ENCODE assay signal across 9 cellular contexts in the genomic region with DNA sequence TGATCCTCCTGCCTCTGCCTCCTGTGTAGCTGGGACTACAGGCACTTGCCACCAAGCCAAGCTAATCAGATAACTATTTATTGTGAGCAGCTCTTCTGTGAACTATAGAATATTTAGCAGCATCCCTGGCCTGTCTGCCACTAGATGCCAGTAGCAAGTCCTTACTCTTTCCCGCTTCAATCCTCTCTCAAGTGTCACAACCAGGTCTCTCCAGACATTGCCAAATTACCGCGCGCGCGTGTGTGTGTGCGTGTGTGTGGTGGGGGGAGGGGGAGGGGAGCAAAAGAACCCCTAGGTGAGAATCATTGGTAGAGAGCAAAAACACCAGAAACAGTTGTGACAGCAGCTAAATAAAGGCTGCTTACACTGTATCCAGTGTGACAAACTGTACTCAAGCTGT. TPM values are rescaled to one million over a fixed set of nuclear protein-coding genes. Genes with fewer than 3 reads are reported as not detected.
DNase-seq lines count a peak whose midpoint lies in the region; ATAC-seq, FAIRE-seq and TF ChIP-seq lines count a peak whose summit lies in the region.
"Had no signal": no experiment of that assay in that cellular context is flagged by ENCODE, and none has a peak within 500 bp of the region (broad histone marks: within the 10 kb centered on the region; RNA-seq: fewer than 3 reads in every experiment).

No MANE protein-coding gene starts in this region.

- CTCF ChIA-PET in A549 (lab: Yijun Ruan, JAX), result interaction anchor here (0.6 to 2.4 kb wide), 13 partner anchors 9 to 252 kb away, joined by 3 to 8 read pairs (median 4); partner anchors contain the start of gene PPP2R5E

- no peak for FAIRE-seq in A549 (lab: Jason Lieb, UNC)

- TF ChIP-seq POLR2A in A549 (IDR thresholded peaks at IDR 0.05; ENCODE audit: low read length), result no peak

- POLR2A ChIA-PET in A549 (lab: Yijun Ruan, JAX), result interaction anchor here (0.7 to 1.1 kb wide), 2 partner anchors 12 to 277 kb away, joined by 4 to 10 read pairs; no protein-coding TSS in a partner anchor

- intact Hi-C loops in heart right ventricle (cut with DNase I) (loop anchor here in 1 of 10 donors (10.0 kb wide), 1 partner anchor 58 kb away; no protein-coding TSS in a partner anchor), dorsolateral prefrontal cortex (cut with DNase I) (no loop called here)

- peak; percentile 26; the same call in 2 of the 3 replicates for TF ChIP-seq CTCF in A549 (IDR thresholded peaks at IDR 0.05)
- TF ChIP-seq CTCF in SU-DHL-6 (IDR thresholded peaks at IDR 0.05; ENCODE audit: insufficient read depth, low read length, poor library complexity, severe bottlenecking), result peak; percentile 24
- TF ChIP-seq CTCF in heart right ventricle (IDR thresholded peaks at IDR 0.05), result peak in 4 of 9 donors; percentile 16 to 39 (median 29)
- TF ChIP-seq CTCF in dorsolateral prefrontal cortex (IDR thresholded peaks at IDR 0.05 in 54 of 56, conservative IDR thresholded peaks at IDR 0.05 in 2 of 56; ENCODE audit: low read depth in 1 of 56, partially characterized antibody in 56 of 56), result peak in 4 of 56 donors; percentile 6 to 16 (median 10)

- H3K27ac ChIP-seq in A549, result peak overlapping the region in 1 of 2 experiments; percentile 25; a peak in 1 of 6 replicates
- peak overlapping the region; percentile 51 for H3K27ac ChIP-seq in SU-DHL-6 (ENCODE audit: low read depth, low read length)
- H3K27ac ChIP-seq in heart right ventricle, result peak overlapping the region in 1 of 10 donors; percentile 36
- H3K27ac ChIP-seq in dorsolateral prefrontal cortex, result no peak overlapping the region

- 64% methylated on average over 5 of the region's 7 CpGs for WGBS in A549 (ENCODE audit: missing lambda C conversion rate)
- 41 to 53% methylated on average over 7 of the region's 7 CpGs for WGBS in heart right ventricle, 2 donors

- peaks cover 29% of the 10 kb centered on the region for H3K4me1 ChIP-seq in A549
- H3K4me1 ChIP-seq in heart right ventricle, result peaks cover 0 to 67% (median 41%) of the 10 kb centered on the region in 9 donors

- peaks cover 14% of the 10 kb centered on the region for H3F3A ChIP-seq in SU-DHL-6 (ENCODE audit: insufficient read depth)

- H3K4me2 ChIP-seq in A549 (no peak overlapping the region), SU-DHL-6 (ENCODE audit: low read depth, low read length, poor library complexity, severe bottlenecking) (no peak overlapping the region)

- H3K9me3 ChIP-seq in A549, result no peaks in the 10 kb centered on the region
- no peaks in the 10 kb centered on the region for H3K9me3 ChIP-seq in SU-DHL-6 (ENCODE audit: insufficient read depth, low read length)
- no peaks in the 10 kb centered on the region for H3K9me3 ChIP-seq in heart right ventricle

- H3K4me3 ChIP-seq in A549 (no peak overlapping the region), H7 (ENCODE audit: insufficient read depth, low read depth, low read length) (no peak overlapping the region), SU-DHL-6 (ENCODE audit: insufficient read depth, low read length, poor library complexity, severe bottlenecking) (no peak overlapping the region), heart right ventricle (no peak overlapping the region), dorsolateral prefrontal cortex (no peak overlapping the region)

- peak in 1 of 2 experiments; percentile 25; a peak in 2 of 5 replicates for TF ChIP-seq RAD21 in A549 (conservative IDR thresholded peaks at IDR 0.05 in 1 of 2, IDR thresholded peaks at IDR 0.05 in 1 of 2)

- H3K27me3 ChIP-seq in H7 (ENCODE audit: control insufficient read depth, insufficient read depth, low read length), result no peaks in the 10 kb centered on the region
- H3K27me3 ChIP-seq in SU-DHL-6 (ENCODE audit: low read length), result no peaks in the 10 kb centered on the region
- H3K27me3 ChIP-seq in heart right ventricle, result no peaks in the 10 kb centered on the region
- H3K27me3 ChIP-seq in dorsolateral prefrontal cortex, result no peaks in the 10 kb centered on the region

- TF ChIP-seq EP300 in A549 (IDR thresholded peaks at IDR 0.05), result no peak

- no peak overlapping the region for H2AFZ ChIP-seq in SU-DHL-6 (ENCODE audit: low read depth, low read length, severe bottlenecking)

- H3K9ac ChIP-seq in SU-DHL-6 (ENCODE audit: low read length), result peak overlapping the region; percentile 3; the same call in 1 of the 2 replicates

- no peaks in the 10 kb centered on the region for H4K20me1 ChIP-seq in SU-DHL-6 (ENCODE audit: low read depth, low read length)

- no peaks in the 10 kb centered on the region for H3K9me2 ChIP-seq in SU-DHL-6 (replicated peaks; ENCODE audit: insufficient read depth, low read length)

- peaks cover 73% of the 10 kb centered on the region for H3K79me2 ChIP-seq in SU-DHL-6 (ENCODE audit: insufficient read depth, low read length)

- no peaks in the 10 kb centered on the region for H3K36me3 ChIP-seq in H7 (replicated peaks; ENCODE audit: control insufficient read depth, insufficient read depth, low read length)
- H3K36me3 ChIP-seq in SU-DHL-6 (ENCODE audit: low read length), result no peaks in the 10 kb centered on the region
- no peaks in the 10 kb centered on the region for H3K36me3 ChIP-seq in heart right ventricle

- DNase-seq in A549 (ENCODE audit: low read depth in 1 of 2, low spot score in 1 of 2), result peak in 1 of 2 experiments; percentile 72
- DNase-seq in H7, result peak; percentile 22
- DNase-seq in heart right ventricle, result no peak
- DNase-seq in GM19238 (ENCODE audit: insufficient read length, low spot score), result no peak
- no peak for DNase-seq in cortex of kidney (lab: John Stamatoyannopoulos, UW)
- no peak for DNase-seq in dorsolateral prefrontal cortex
- DNase-seq: GDM1 had no signal

- ATAC-seq in A549 (peak; percentile 89 to 91), heart right ventricle (peak in 5 of 8 donors; percentile 41 to 75 (median 50)), HG02970 (IDR thresholded peaks at IDR 0.05; ENCODE audit: low FRiP score, unreplicated experiment) (no peak)

TF ChIP-seq in A549, 52 proteins besides CTCF, POLR2A, EP300 and RAD21:
- peak; percentile 9; the same call in 1 of the 3 replicates for TF ChIP-seq SMC3 (IDR thresholded peaks at IDR 0.05)
- TF ChIP-seq FOSL2 (IDR thresholded peaks at IDR 0.05), result no peak
- TF ChIP-seq FOSL2 (CRISPR knock-in tag; IDR thresholded peaks at IDR 0.05), result no peak
- TF ChIP-seq CEBPB (IDR thresholded peaks at IDR 0.05), result peak in 1 of 2 experiments; percentile 28; a peak in 1 of 4 replicates
- no peak for TF ChIP-seq JUN (IDR thresholded peaks at IDR 0.05)
TF ChIP-seq in A549: peak in this region for 2.

RNA-seq across cellular contexts. Expression of gene PPP2R5E, which starts 49.9 kb away (rescaled TPM):
- polyA plus RNA-seq in A549 (2011; rRNA removed), result 23.2 and 25.0 TPM in 2 replicates
- polyA plus RNA-seq in A549 (2012; cell fraction: cytosol; rRNA removed), result 5.6 and 7.1 TPM in 2 replicates
- 5.6 and 7.0 TPM in 2 replicates for polyA plus RNA-seq in A549 (2012; cell fraction: nucleus; rRNA removed)
- polyA plus RNA-seq in A549 (2017; fragmentation: RNase III; extraction: RNeasy Plus Mini Kit Qiagen cat#74134 plus additional on column Dnase treatment), result 21.4 to 23.3 TPM (median 22.6 TPM) in 3 replicates
- 11.0 and 13.1 TPM in 2 replicates for polyA minus RNA-seq in A549 (2011; rRNA and poly(A)+ RNA removed)
- 18.6 and 29.4 TPM in 2 replicates for total RNA-seq in H7 (2014; rRNA removed; shearing (Covaris generic))
- 10 to 100 TPM; 32.8 to 44.4 (median 37.0) TPM for total RNA-seq in heart right ventricle
- 10 to 100 TPM in 1 of 2 donors, 1 to 10 TPM in 1; 6.1 to 10.1 TPM for polyA plus RNA-seq in heart right ventricle
- 10 to 100 TPM; 33.6 to 65.9 (median 50.8) TPM for total RNA-seq in dorsolateral prefrontal cortex
